Comparison of ENCODE assay signal across 20 cellular contexts in the genomic region with DNA sequence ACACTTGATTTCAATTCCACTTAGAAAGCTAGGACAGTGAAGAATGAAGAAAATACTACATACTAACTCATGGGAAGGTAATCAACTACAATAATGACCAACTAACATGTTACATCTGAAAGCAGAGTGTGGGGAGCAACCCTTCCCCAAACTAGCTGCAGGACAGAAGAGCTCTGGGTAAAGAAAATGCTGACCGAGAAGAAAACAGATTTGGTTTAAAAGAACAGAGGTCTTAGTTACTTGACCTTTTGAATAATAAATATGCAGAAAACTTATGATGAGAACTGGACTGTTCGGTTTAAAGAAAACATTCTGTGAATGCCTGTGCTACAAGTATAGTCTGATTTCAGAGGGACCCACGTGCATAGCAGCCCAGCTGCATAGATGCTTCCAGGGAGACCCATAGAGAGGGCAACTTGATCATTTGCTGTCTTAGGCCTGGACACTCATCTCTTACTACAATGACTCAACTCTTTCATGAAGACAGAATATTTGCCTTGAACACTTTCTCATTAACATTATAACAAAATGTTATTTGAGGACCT. TPM values are rescaled to one million over a fixed set of nuclear protein-coding genes. Genes with fewer than 3 reads are reported as not detected.
A peak's percentile ranks its signal among the peaks of the same experiment; 100 is the strongest.
DNase-seq lines count a peak whose midpoint lies in the region; ATAC-seq, FAIRE-seq and TF ChIP-seq lines count a peak whose summit lies in the region.
"Had no signal": no experiment of that assay in that cellular context is flagged by ENCODE, and none has a peak within 500 bp of the region (broad histone marks: within the 10 kb centered on the region; RNA-seq: fewer than 3 reads in every experiment).

No MANE protein-coding gene starts in this region.

- H2AFZ ChIP-seq in HepG2 (ENCODE audit: low read length): no peak overlapping the region
- H2AFZ ChIP-seq: GM23248 had no signal

- no peaks in the 10 kb centered on the region for H3K4me1 Mint-ChIP-seq in type B pancreatic cell (ENCODE audit: unreplicated experiment)

- H3K4me1 ChIP-seq in adipocyte (ENCODE audit: control insufficient read depth, insufficient read depth, low read length): peaks cover 6% of the 10 kb centered on the region
- H3K4me1 ChIP-seq in HepG2 (ENCODE audit: insufficient read depth, low read length): no peaks in the 10 kb centered on the region
- H3K4me1 ChIP-seq: Caco-2 had no signal

- POLR2A ChIA-PET in HepG2 (lab: Yijun Ruan, JAX): no interaction called here

- H3K79me2 ChIP-seq in HepG2 (ENCODE audit: insufficient read depth, low read length): no peaks in the 10 kb centered on the region

- no peaks in the 10 kb centered on the region for H3K27me3 ChIP-seq in adipocyte (replicated peaks; ENCODE audit: control insufficient read depth, insufficient read depth, low read length)
- no peaks in the 10 kb centered on the region for H3K27me3 ChIP-seq in HepG2 (ENCODE audit: control insufficient read depth in 1 of 2, insufficient read depth in 2 of 2, low read length in 2 of 2)

- H3K9me3 ChIP-seq in adipocyte (ENCODE audit: control insufficient read depth, low read length) (no peaks in the 10 kb centered on the region), HepG2 (ENCODE audit: low read length) (no peaks in the 10 kb centered on the region)
- H3K9me3 ChIP-seq: Caco-2 had no signal

- TF ChIP-seq EP300 in HepG2 (IDR thresholded peaks at IDR 0.05; ENCODE audit: low read depth in 2 of 2, low read length in 2 of 2): no peak
- TF ChIP-seq EP300 in HepG2 (CRISPR knock-in tag; IDR thresholded peaks at IDR 0.05; ENCODE audit: borderline replicate concordance): no peak

- intact Hi-C loops in HepG2 (cut with micrococcal nuclease; ENCODE audit: unreplicated experiment): no loop called here
- intact Hi-C loops in left colon (cut with DNase I, micrococcal nuclease): no loop called here

- ATAC-seq in HepG2: no peak
- ATAC-seq in left colon: no peak

- H3K4me3 Mint-ChIP-seq in type B pancreatic cell: no peak overlapping the region
- H3K4me3 Mint-ChIP-seq: CD4-positive, alpha-beta T cell had no signal

- peaks cover 6% of the 10 kb centered on the region for H3K36me3 ChIP-seq in adipocyte (ENCODE audit: control insufficient read depth, insufficient read depth, low read length, severe bottlenecking)
- no peaks in the 10 kb centered on the region for H3K36me3 ChIP-seq in HepG2 (replicated peaks in 1 of 2; ENCODE audit: control insufficient read depth in 1 of 2, insufficient read depth in 2 of 2, low read length in 2 of 2)

- H3K27ac ChIP-seq in HepG2 (ENCODE audit: extremely low read length, insufficient read depth, low read length): no peak overlapping the region
- H3K27ac ChIP-seq: C4-2B, GM23248 had no signal

- 87% methylated on average over 3 of the region's 3 CpGs for WGBS in HepG2 (ENCODE audit: low lambda C conversion rate)

- no TSS peak for BruUV-seq in HepG2 (replicated peaks; lab: Mats Ljungman, UMichigan)

- no peak overlapping the region for H3K27ac Mint-ChIP-seq in type B pancreatic cell
- H3K27ac Mint-ChIP-seq: CD4-positive, alpha-beta T cell had no signal

- H3K4me2 ChIP-seq in HepG2 (ENCODE audit: low read depth, low read length): no peak overlapping the region

- TF ChIP-seq CTCF in HepG2 (CRISPR knock-in tag; IDR thresholded peaks at IDR 0.05) (no peak), type B pancreatic cell (conservative IDR thresholded peaks at IDR 0.05) (no peak)

- H3K4me3 ChIP-seq in adipocyte (ENCODE audit: low read length) (no peak overlapping the region), HepG2 (replicated peaks in 1 of 3; ENCODE audit: insufficient read depth in 1 of 3, low read depth in 2 of 3, low read length in 3 of 3) (no peak overlapping the region)
- H3K4me3 ChIP-seq: GM23248 had no signal

- no peak for FAIRE-seq in HepG2 (lab: Jason Lieb, UNC)
- FAIRE-seq: D721Med, G401.6, GM12891, GM19239, H54 had no signal

- DNase-seq in adipocyte (ENCODE audit: low read depth): peak; percentile 9
- peak; percentile 80 for DNase-seq in brain pericyte (ENCODE audit: low read depth, low spot score)
- no peak for DNase-seq in HepG2 (ENCODE audit: low spot score)
- peak; percentile 22 for DNase-seq in pons (ENCODE audit: low spot score)
- DNase-seq in left colon: no peak
- no peak for DNase-seq in activated CD4-positive, alpha-beta T cell treated with anti-CD3 and anti-CD28 coated beads for 48 hours
- DNase-seq in AG20443 (ENCODE audit: low spot score): no peak
- no peak for DNase-seq in type B pancreatic cell (ENCODE audit: extremely low spot score, unreplicated experiment)
- DNase-seq: ACHN; AML-193; Caco-2; CD4-positive, alpha-beta T cell; GM23248; HCEC 1CT had no signal

- TF ChIP-seq RAD21 in HepG2 (CRISPR knock-in tag; IDR thresholded peaks at IDR 0.05): no peak

- H3K9me3 Mint-ChIP-seq in type B pancreatic cell: no peaks in the 10 kb centered on the region
- H3K9me3 Mint-ChIP-seq: CD4-positive, alpha-beta T cell had no signal

- CTCF ChIA-PET in HepG2 (lab: Yijun Ruan, JAX; ENCODE audit: low intra/inter-chr PET ratio, low total read pairs): no interaction called here

- in situ Hi-C loops in HepG2 (cut with HindIII; ENCODE audit: extremely low pct_ligation_motif_present, low pct_unique_long_range_greater_than_20kb): no loop called here

- TF ChIP-seq POLR2A in HepG2 (IDR thresholded peaks at IDR 0.05; ENCODE audit: insufficient read depth in 1 of 2, low read depth in 2 of 2, low read length in 2 of 2): no peak

- H3K27me3 Mint-ChIP-seq in type B pancreatic cell: no peaks in the 10 kb centered on the region
- H3K27me3 Mint-ChIP-seq: CD4-positive, alpha-beta T cell had no signal

- H4K20me1 ChIP-seq in HepG2 (ENCODE audit: insufficient read depth, low read length): peaks cover 4% of the 10 kb centered on the region; the same call in 1 of the 2 replicates

- H3K9ac ChIP-seq in adipocyte (ENCODE audit: low read length) (no peak overlapping the region), HepG2 (ENCODE audit: insufficient read depth, low read depth, low read length) (no peak overlapping the region)
- H3K9ac ChIP-seq: GM23248 had no signal

- no peaks in the 10 kb centered on the region for H3K36me3 Mint-ChIP-seq in type B pancreatic cell

TF ChIP-seq in HepG2, 621 proteins besides CTCF, POLR2A, EP300 and RAD21:
- TF ChIP-seq HCFC1 (IDR thresholded peaks at IDR 0.05; ENCODE audit: low read depth, low read length): no peak
- TF ChIP-seq MAFK (conservative IDR thresholded peaks at IDR 0.05 in 1 of 2, IDR thresholded peaks at IDR 0.05 in 1 of 2; ENCODE audit: low read length in 2 of 2): peak; percentile 88
- TF ChIP-seq MAFF (IDR thresholded peaks at IDR 0.05; ENCODE audit: low read depth, low read length): peak; percentile 85

RNA-seq across cellular contexts. Expression of a gene that starts 53.5 kb away (rescaled TPM):
- total RNA-seq in HepG2 (2016; rRNA removed; fragmentation: Illumina TruSeq; extraction: Trizol) (17.7 and 18.3 TPM in 2 replicates), left colon (10 to 100 TPM; 55.5 to 80.0 TPM), type B pancreatic cell (ENCODE audit: low replicate concordance) (25.1 and 28.1 TPM in 2 replicates)
- 3.1 and 4.5 TPM in 2 replicates for total RNA-seq in HepG2 (2016; cell fraction: cytosol; rRNA removed; fragmentation: Illumina TruSeq; extraction: Trizol; ENCODE audit: low read depth)
- total RNA-seq in HepG2 (2016; cell fraction: insoluble cytoplasmic fraction; rRNA removed; fragmentation: Illumina TruSeq; extraction: Trizol): 16.3 and 18.8 TPM in 2 replicates
- total RNA-seq in HepG2 (2016; cell fraction: membrane; rRNA removed; fragmentation: Illumina TruSeq; extraction: Trizol): 6.5 and 7.8 TPM in 2 replicates
- total RNA-seq in HepG2 (2016; cell fraction: nucleus; rRNA removed; fragmentation: Illumina TruSeq; extraction: Trizol): 29.6 and 31.7 TPM in 2 replicates
- 13.8 and 15.7 TPM in 2 replicates for polyA plus RNA-seq in HepG2 (2011; rRNA removed)
- 8.0 and 13.3 TPM in 2 replicates for polyA plus RNA-seq in HepG2 (2011; cell fraction: cytosol; rRNA removed)
- polyA plus RNA-seq in HepG2 (2011; cell fraction: nucleus; rRNA removed): 38.4 and 38.5 TPM in 2 replicates
- polyA plus RNA-seq in HepG2 (2012): 18.4 and 27.5 TPM in 2 replicates
- 0.49 and 0.67 TPM in 2 replicates for polyA plus RNA-seq in HepG2 (2016; cell fraction: cytosol; fragmentation: Illumina TruSeq; extraction: Trizol; ENCODE audit: low read depth)
- polyA plus RNA-seq in HepG2 (2016; cell fraction: insoluble cytoplasmic fraction; fragmentation: Illumina TruSeq; extraction: Trizol; ENCODE audit: low read depth): 8.9 and 11.7 TPM in 2 replicates
- 1.2 and 1.7 TPM in 2 replicates for polyA plus RNA-seq in HepG2 (2016; cell fraction: membrane; fragmentation: Illumina TruSeq; extraction: Trizol; ENCODE audit: low read depth)
- polyA plus RNA-seq in HepG2 (2016; cell fraction: nucleus; fragmentation: Illumina TruSeq; extraction: Trizol; ENCODE audit: insufficient read depth, low read depth): 17.2 and 18.1 TPM in 2 replicates
- 7.3 and 40.9 TPM in 2 replicates for polyA minus RNA-seq in HepG2 (2011; rRNA and poly(A)+ RNA removed; ENCODE audit: low replicate concordance)
- polyA minus RNA-seq in HepG2 (2011; cell fraction: cytosol; rRNA and poly(A)+ RNA removed): 20.8 and 29.0 TPM in 2 replicates
- 158 and 172 TPM in 2 replicates for polyA minus RNA-seq in HepG2 (2011; cell fraction: nucleus; rRNA and poly(A)+ RNA removed)

Comparison
In these comparisons a context has a peak if more than half of its experiments do, and no peak if none do; other contexts are left out.
1. DNase-seq: peak in adipocyte (single experiment), brain pericyte (single experiment) and pons (single experiment); none in HepG2 (single experiment), left colon (0 of 2), activated CD4-positive, alpha-beta T cell treated with anti-CD3 and anti-CD28 coated beads for 48 hours (single experiment), AG20443 (single experiment) and type B pancreatic cell (single experiment).